In genomic region chr10:69567920-69568319, GRCh38 we compare ENCODE assay signal across 10 cellular contexts. TPM values are rescaled to one million over a fixed set of nuclear protein-coding genes. Genes with fewer than 3 reads are reported as not detected.
DNase-seq lines count a peak whose midpoint lies in the region; ATAC-seq, FAIRE-seq and TF ChIP-seq lines count a peak whose summit lies in the region.
"Had no signal": no experiment of that assay in that cellular context is flagged by ENCODE, and none has a peak within 500 bp of the region (broad histone marks: within the 10 kb centered on the region; RNA-seq: fewer than 3 reads in every experiment).

No MANE protein-coding gene starts in this region.

- H3K36me3 Mint-ChIP-seq in astrocyte (ENCODE audit: low read depth, unreplicated experiment) = peaks cover 2% of the 10 kb centered on the region

- no peak overlapping the region for H2AFZ ChIP-seq in astrocyte (ENCODE audit: low read depth, low read length)

- no peak overlapping the region for H3K9ac ChIP-seq in astrocyte (ENCODE audit: low read length)

- H3K4me2 ChIP-seq in astrocyte (ENCODE audit: low read length) = no peak overlapping the region

- H3K9me3 Mint-ChIP-seq in astrocyte (ENCODE audit: unreplicated experiment) = peaks cover 23% of the 10 kb centered on the region

- peaks cover 89% of the 10 kb centered on the region for H3K27me3 Mint-ChIP-seq in astrocyte (ENCODE audit: low read depth, unreplicated experiment)

- TF ChIP-seq CTCF in astrocyte (IDR thresholded peaks at IDR 0.05; ENCODE audit: insufficient read depth, low read depth, low read length) = no peak
- TF ChIP-seq CTCF in kidney epithelial cell (IDR thresholded peaks at IDR 0.05; ENCODE audit: insufficient read depth, low read length, poor library complexity, severe bottlenecking) = no peak

- H3K27ac ChIP-seq in astrocyte (ENCODE audit: low read depth, low read length) = no peak overlapping the region

- H3K4me3 Mint-ChIP-seq in astrocyte (ENCODE audit: unreplicated experiment) = no peak overlapping the region
- H3K4me3 Mint-ChIP-seq: CD8-positive, alpha-beta memory T cell had no signal

- H3K27me3 ChIP-seq in astrocyte (ENCODE audit: insufficient read depth, low read length) (peaks cover 65% of the 10 kb centered on the region), kidney epithelial cell (ENCODE audit: control insufficient read depth, insufficient read depth, low read length) (peaks cover 59% of the 10 kb centered on the region)

- peak; percentile 52 for DNase-seq in stimulated activated CD4-positive, alpha-beta T cell treated with anti-CD3 and anti-CD28 coated beads, Interleukin-15, amount 100 ng/mL, for 24 hours
- no peak for DNase-seq in stimulated activated CD4-positive, alpha-beta T cell treated with anti-CD3 and anti-CD28 coated beads, Interleukin-12 subunit alpha, Interleukin-12 subunit beta, amount 100 ng/mL, for 4 hours
- DNase-seq in astrocyte (ENCODE audit: low read depth) = peak; percentile 23
- DNase-seq in kidney epithelial cell (ENCODE audit: low read depth) = peak; percentile 4
- no peak for DNase-seq in NK-92 treated with Interleukin-12 subunit alpha and Interleukin-12 subunit beta, amount 100 ng/mL, for 24 hours (lab: John Stamatoyannopoulos, UW)
- DNase-seq in NCI-H2081 treated with DMSO at 0.1 percent for 48 hours (lab: John Stamatoyannopoulos, UW) = no peak
- DNase-seq in activated gamma-delta T cell (lab: John Stamatoyannopoulos, UW) = no peak
- DNase-seq: CD8-positive, alpha-beta memory T cell had no signal

- H3K4me3 ChIP-seq in astrocyte (ENCODE audit: insufficient read depth, low read depth, low read length) (no peak overlapping the region), kidney epithelial cell (ENCODE audit: low read depth, low read length) (no peak overlapping the region)

- H3K9me3 ChIP-seq in astrocyte (ENCODE audit: insufficient read depth, low read depth, low read length) = no peaks in the 10 kb centered on the region

- H4K20me1 ChIP-seq in astrocyte (ENCODE audit: insufficient read depth, low read length) = no peaks in the 10 kb centered on the region

- peaks cover 2% of the 10 kb centered on the region for H3K4me1 Mint-ChIP-seq in astrocyte (ENCODE audit: low read depth, unreplicated experiment)

- no peaks in the 10 kb centered on the region for H3K4me1 ChIP-seq in astrocyte (ENCODE audit: insufficient read depth, low read length)

- no peak for FAIRE-seq in astrocyte (lab: Jason Lieb, UNC)

- H3K27ac Mint-ChIP-seq in astrocyte (ENCODE audit: unreplicated experiment) = no peak overlapping the region
- H3K27ac Mint-ChIP-seq: CD8-positive, alpha-beta memory T cell had no signal

- ATAC-seq in GM21529 (IDR thresholded peaks at IDR 0.05; ENCODE audit: unreplicated experiment) = no peak

- no peaks in the 10 kb centered on the region for H3K79me2 ChIP-seq in astrocyte (ENCODE audit: insufficient read depth, low read length)

- H3K36me3 ChIP-seq in astrocyte (ENCODE audit: insufficient read depth, low read length) (no peaks in the 10 kb centered on the region), kidney epithelial cell (ENCODE audit: control insufficient read depth, insufficient read depth, low read length) (no peaks in the 10 kb centered on the region)

RNA-seq across cellular contexts. Expression of gene NEUROG3, which starts 5.3 kb away (rescaled TPM):
- total RNA-seq in astrocyte (not detected in 2 replicates), kidney epithelial cell (not detected in 2 replicates)
- total RNA-seq: CD8-positive, alpha-beta memory T cell; T-helper 2 cell treated with Interferon-gamma antibody and Interleukin-4, amounts not matched to agents 100 ng/mL and 5 ng/mL, for 36 hours had no signal

Comparison
In these comparisons a context has a peak if more than half of its experiments do, and no peak if none do; other contexts are left out.
1. DNase-seq: peak in stimulated activated CD4-positive, alpha-beta T cell treated with anti-CD3 and anti-CD28 coated beads, Interleukin-15, amount 100 ng/mL, for 24 hours (single experiment), astrocyte (single experiment) and kidney epithelial cell (single experiment); none in stimulated activated CD4-positive, alpha-beta T cell treated with anti-CD3 and anti-CD28 coated beads, Interleukin-12 subunit alpha, Interleukin-12 subunit beta, amount 100 ng/mL, for 4 hours (single experiment), NK-92 treated with Interleukin-12 subunit alpha and Interleukin-12 subunit beta, amount 100 ng/mL, for 24 hours (single experiment), NCI-H2081 treated with DMSO at 0.1 percent for 48 hours (single experiment) and activated gamma-delta T cell (single experiment).